17 cellular contexts compared by ENCODE assay signal in the genomic region with DNA sequence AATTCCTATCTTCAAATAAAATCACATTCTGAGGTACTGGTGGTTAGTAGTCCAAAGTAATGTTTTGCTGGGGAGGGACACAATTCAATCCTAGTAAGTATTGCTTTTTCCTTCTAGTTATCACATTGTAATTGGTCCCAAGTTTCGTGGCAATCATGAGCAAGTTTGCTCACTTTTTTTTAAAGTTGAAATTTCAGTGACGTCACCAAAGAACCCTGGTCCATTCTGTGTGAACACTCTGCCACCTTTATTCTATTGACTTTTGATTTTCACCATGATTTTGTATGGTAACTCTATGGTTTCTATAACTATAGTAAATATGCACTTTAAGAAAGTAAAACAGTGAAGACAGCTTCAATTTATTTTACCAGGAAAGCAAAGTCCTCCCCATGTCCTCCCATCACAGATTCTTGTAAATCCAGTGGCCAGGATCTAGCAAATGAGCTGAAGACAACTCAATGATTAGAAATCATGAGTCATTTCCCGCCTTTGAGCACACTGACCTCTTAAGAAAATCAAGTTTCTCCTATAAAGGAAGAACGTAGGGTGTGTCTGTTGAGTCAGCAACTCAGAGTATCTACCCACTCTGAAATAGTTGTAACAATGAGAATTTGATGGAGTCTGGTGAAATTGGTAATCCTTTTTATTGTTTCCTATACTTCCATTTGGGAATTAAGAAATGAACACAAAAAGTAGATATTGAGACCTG.
DNase-seq lines count a peak whose midpoint lies in the region; ATAC-seq and TF ChIP-seq lines count a peak whose summit lies in the region.
"Had no signal": no experiment of that assay in that cellular context is flagged by ENCODE, and none has a peak within 500 bp of the region (broad histone marks: within the 10 kb centered on the region; RNA-seq: fewer than 3 reads in every experiment).

No MANE protein-coding gene starts in this region.

- 59% methylated on average over 4 of the region's 4 CpGs for WGBS in smooth muscle cell (ENCODE audit: low lambda C conversion rate)

- intact Hi-C loops in sciatic nerve (cut with DNase I) = no loop called here

- H3K9me3 ChIP-seq in smooth muscle cell (replicated peaks; ENCODE audit: low read depth) = no peaks in the 10 kb centered on the region
- H3K9me3 ChIP-seq: right atrium auricular region, testis had no signal

- DNase-seq in DMS53 (lab: John Stamatoyannopoulos, UW) (peak; percentile 6), DMS53 treated with DMSO at 0.1 percent for 48 hours (lab: John Stamatoyannopoulos, UW; ENCODE audit: unreplicated experiment) (no peak), RWPE1 (ENCODE audit: low spot score) (peak; percentile 78), epithelial cell of prostate (ENCODE audit: low read depth, low spot score) (peak; percentile 78), smooth muscle cell (lab: John Stamatoyannopoulos, UW; ENCODE audit: unreplicated experiment) (no peak), GM13976 (ENCODE audit: low spot score) (no peak), sciatic nerve (ENCODE audit: low spot score) (no peak)
- DNase-seq: activated CD8-positive, alpha-beta T cell treated with anti-CD3 and anti-CD28 coated beads, Interleukin-2, amount 10 ng/mL, durations not matched to agents 7 days and 5 days; DMS79; effector CD4-positive, alpha-beta T cell; NCI-H748 treated with DMSO at 0.1 percent for 48 hours; T-helper 2 cell; testis had no signal

- H3K4me2 ChIP-seq in smooth muscle cell = no peak overlapping the region

- no peaks in the 10 kb centered on the region for H3F3A ChIP-seq in smooth muscle cell (ENCODE audit: low read depth)

- no peaks in the 10 kb centered on the region for H4K20me1 ChIP-seq in smooth muscle cell (ENCODE audit: low read depth)

- CTCF ChIA-PET in RWPE1 (lab: Yijun Ruan, JAX) = no interaction called here

- H3K4me3 ChIP-seq in smooth muscle cell = no peak overlapping the region
- H3K4me3 ChIP-seq: right atrium auricular region, testis had no signal

- H3K9ac ChIP-seq in smooth muscle cell (ENCODE audit: low read depth) = no peak overlapping the region

- H3K36me3 ChIP-seq in smooth muscle cell (ENCODE audit: low read depth) = no peaks in the 10 kb centered on the region
- H3K36me3 ChIP-seq: right atrium auricular region had no signal

- in situ Hi-C loops in GM13976 (cut with MboI; ENCODE audit: low sequenced_read_pairs, unreplicated experiment) = no loop called here

- H3K27me3 ChIP-seq in smooth muscle cell (ENCODE audit: low read depth) = no peaks in the 10 kb centered on the region
- H3K27me3 ChIP-seq: right atrium auricular region, testis had no signal

- POLR2A ChIA-PET in RWPE1 (lab: Yijun Ruan, JAX; ENCODE audit: low non-redundant PET) = no interaction called here

- TF ChIP-seq CTCF in RWPE1 (conservative IDR thresholded peaks at IDR 0.05; ENCODE audit: low read depth) = no peak
- TF ChIP-seq CTCF in smooth muscle cell (IDR thresholded peaks at IDR 0.05; ENCODE audit: borderline replicate concordance, insufficient read depth, poor library complexity, severe bottlenecking) = no peak
- no peak for TF ChIP-seq CTCF in GM13976 (IDR thresholded peaks at IDR 0.05; ENCODE audit: borderline replicate concordance, control extremely low read depth, extremely low read depth, insufficient read depth, missing control alignments)

- H3K27ac ChIP-seq in RWPE1 (no peak overlapping the region), epithelial cell of prostate (peak overlapping the region; percentile 84), smooth muscle cell (ENCODE audit: low read depth) (no peak overlapping the region)
- H3K27ac ChIP-seq: 22Rv1, right atrium auricular region, testis had no signal

- H3K79me2 ChIP-seq in smooth muscle cell (ENCODE audit: low read depth) = no peaks in the 10 kb centered on the region

- H2AFZ ChIP-seq in smooth muscle cell (ENCODE audit: low read depth) = peak overlapping the region; percentile 1

- no peaks in the 10 kb centered on the region for H3K4me1 ChIP-seq in smooth muscle cell (ENCODE audit: low read depth)
- H3K4me1 ChIP-seq: right atrium auricular region, testis had no signal

- ATAC-seq in HG02759 (IDR thresholded peaks at IDR 0.05; ENCODE audit: unreplicated experiment) (no peak), sciatic nerve (no peak)
- ATAC-seq: activated CD8-positive, alpha-beta T cell treated with anti-CD3 and anti-CD28 coated beads, Interleukin-2, amount 10 ng/mL, durations not matched to agents 7 days and 5 days; activated naive CD4-positive, alpha-beta T cell treated with anti-CD3 and anti-CD28 coated beads, Interleukin-2, amount 50 U/mL, for 72 hours had no signal

Comparison
In these comparisons a context has a peak if more than half of its experiments do, and no peak if none do; other contexts are left out.
1. DNase-seq: peak in DMS53 (single experiment), RWPE1 (single experiment) and epithelial cell of prostate (single experiment); none in DMS53 treated with DMSO at 0.1 percent for 48 hours (single experiment), smooth muscle cell (single experiment), GM13976 (single experiment) and sciatic nerve (single experiment).